ENCODE assay signal across 27 cellular contexts in genomic region chr7:10789170-10789569, GRCh38.
"Had no signal": no experiment of that assay in that cellular context is flagged by ENCODE, and none has a peak within 500 bp of the region (broad histone marks: within the 10 kb centered on the region; RNA-seq: fewer than 3 reads in every experiment).

No MANE protein-coding gene starts in this region.

- H3K4me2 ChIP-seq: hepatocyte had no signal

- H3K27ac ChIP-seq: colonic mucosa, gastroesophageal sphincter, hepatocyte, right atrium auricular region, spleen, thoracic aorta had no signal

- H3K4me3 Mint-ChIP-seq: activated CD8-positive, alpha-beta T cell treated with anti-CD3 and anti-CD28 coated beads for 36 hours; activated naive CD4-positive, alpha-beta T cell treated with anti-CD3 and anti-CD28 coated beads, Interleukin-2, amount 50 U/mL, for 24 hours; activated T-cell treated with anti-CD3 and anti-CD28 coated beads, Interleukin-2, amount 50 U/mL, for 4 hours; naive thymus-derived CD4-positive, alpha-beta T cell; T-helper 17 cell; WTC11 had no signal

- H3K27me3 ChIP-seq: colonic mucosa, gastroesophageal sphincter, hepatocyte, right atrium auricular region, spleen had no signal

- H3K4me3 ChIP-seq: colonic mucosa, gastroesophageal sphincter, hepatocyte, right atrium auricular region, spleen, thoracic aorta had no signal

- FAIRE-seq: bronchial epithelial cell, endometrium, keratinocyte, urothelium cell line had no signal

- H3K4me1 Mint-ChIP-seq: activated naive CD4-positive, alpha-beta T cell treated with anti-CD3 and anti-CD28 coated beads, Interleukin-2, amount 50 U/mL, for 24 hours; T-helper 17 cell; WTC11 had no signal

- H3K9me3 Mint-ChIP-seq: activated CD8-positive, alpha-beta T cell treated with anti-CD3 and anti-CD28 coated beads for 36 hours; activated naive CD4-positive, alpha-beta T cell treated with anti-CD3 and anti-CD28 coated beads, Interleukin-2, amount 50 U/mL, for 24 hours; activated T-cell treated with anti-CD3 and anti-CD28 coated beads, Interleukin-2, amount 50 U/mL, for 4 hours; activated T-helper 2 cell treated with anti-CD3 and anti-CD28 coated beads, Interferon-gamma antibody, Interleukin-2, Interleukin-4, amounts not matched to agents 10 μg/mL and 5 μg/mL and 100 μg/mL, durations not matched to agents 14 hours and 24 hours and 36 hours; WTC11 had no signal

- ATAC-seq: activated CD8-positive, alpha-beta T cell treated with anti-CD3 and anti-CD28 coated beads for 36 hours; activated T-cell treated with anti-CD3 and anti-CD28 coated beads, Interleukin-2, amount 50 U/mL, for 4 hours; gastroesophageal sphincter; left cardiac atrium; left ventricle myocardium superior; naive thymus-derived CD4-positive, alpha-beta T cell; T-helper 17 cell; WTC11 had no signal

- DNase-seq: activated CD4-positive, alpha-beta T cell treated with anti-CD3 and anti-CD28 coated beads, Interleukin-2, amount 50 U/mL, for 1 hour; activated CD8-positive, alpha-beta T cell treated with anti-CD3 and anti-CD28 coated beads for 36 hours; activated T-cell treated with anti-CD3 and anti-CD28 coated beads, Interleukin-2, amount 50 U/mL, for 4 hours; anterior cingulate cortex; colonic mucosa; effector CD8-positive, alpha-beta T cell; left cardiac atrium; left ventricle myocardium superior; mammary epithelial cell; naive thymus-derived CD4-positive, alpha-beta T cell; nucleus accumbens; spleen; stimulated activated naive CD4-positive, alpha-beta T cell; T-helper 17 cell; T1000; trophoblast cell had no signal

- H3K36me3 Mint-ChIP-seq: activated naive CD4-positive, alpha-beta T cell treated with anti-CD3 and anti-CD28 coated beads, Interleukin-2, amount 50 U/mL, for 24 hours; naive thymus-derived CD4-positive, alpha-beta T cell; WTC11 had no signal

- H3K27me3 Mint-ChIP-seq: activated CD8-positive, alpha-beta T cell treated with anti-CD3 and anti-CD28 coated beads for 36 hours; activated naive CD4-positive, alpha-beta T cell treated with anti-CD3 and anti-CD28 coated beads, Interleukin-2, amount 50 U/mL, for 24 hours; T-helper 17 cell had no signal

- H3K36me3 ChIP-seq: colonic mucosa, gastroesophageal sphincter, right atrium auricular region, spleen, thoracic aorta had no signal

- H3K27ac Mint-ChIP-seq: activated CD8-positive, alpha-beta T cell treated with anti-CD3 and anti-CD28 coated beads for 36 hours; activated naive CD4-positive, alpha-beta T cell treated with anti-CD3 and anti-CD28 coated beads, Interleukin-2, amount 50 U/mL, for 24 hours; activated T-helper 2 cell treated with anti-CD3 and anti-CD28 coated beads, Interferon-gamma antibody, Interleukin-2, Interleukin-4, amounts not matched to agents 10 μg/mL and 5 μg/mL and 100 μg/mL, durations not matched to agents 14 hours and 24 hours and 36 hours; naive thymus-derived CD4-positive, alpha-beta T cell; T-helper 17 cell; WTC11 had no signal

- H3K4me1 ChIP-seq: colonic mucosa, gastroesophageal sphincter, right atrium auricular region, spleen had no signal

- H3K9me3 ChIP-seq: gastroesophageal sphincter, right atrium auricular region, spleen, thoracic aorta had no signal
